In genomic region chr7:152859781-152860191, GRCh38 we compare ENCODE assay signal across 1 cellular context.
TF ChIP-seq lines count a peak whose summit lies in the region.

No MANE protein-coding gene starts in this region.

TF ChIP-seq in HCT116, 20 proteins besides CTCF, POLR2A, EP300 and RAD21 (continued from another document):
- no peak for TF ChIP-seq ELF1 (IDR thresholded peaks at IDR 0.05; ENCODE audit: borderline replicate concordance, low read depth)
- TF ChIP-seq REST (IDR thresholded peaks at IDR 0.05; ENCODE audit: low read depth), result no peak
- no peak for TF ChIP-seq SRF (IDR thresholded peaks at IDR 0.05; ENCODE audit: low read depth)
- TF ChIP-seq EZH2 (IDR thresholded peaks at IDR 0.05), result no peak
